1 cellular context compared by ENCODE assay signal in genomic region chr7:8436965-8437364, GRCh38.
TF ChIP-seq lines count a peak whose summit lies in the region.

No MANE protein-coding gene starts in this region.

TF ChIP-seq in K562, 482 proteins besides CTCF, POLR2A, EP300 and RAD21 (continued from another document):
- TF ChIP-seq REST (CRISPR knock-in tag; IDR thresholded peaks at IDR 0.05; ENCODE audit: low read depth): 0 out of 2 replicates have a peak, but pooled peaks have one; percentile 21
- peak; percentile 76 for TF ChIP-seq ARID2 (IDR thresholded peaks at IDR 0.05)
- peak; percentile 32; the same call in 1 of the 2 replicates for TF ChIP-seq EHMT2 (IDR thresholded peaks at IDR 0.05)
- TF ChIP-seq CBX8 (IDR thresholded peaks at IDR 0.05; ENCODE audit: borderline replicate concordance, extremely low read depth, low read depth, low read length, poor library complexity, severe bottlenecking): no peak
- peak; percentile 78; the same call in 1 of the 2 replicates for TF ChIP-seq STAG1 (CRISPR knock-in tag; IDR thresholded peaks at IDR 0.05; ENCODE audit: borderline replicate concordance)
